ENCODE assay signal across 11 cellular contexts in genomic region chr17:37828313-37829124, GRCh38.
A peak's percentile ranks its signal among the peaks of the same experiment; 100 is the strongest.
DNase-seq lines count a peak whose midpoint lies in the region; ATAC-seq and TF ChIP-seq lines count a peak whose summit lies in the region.
"Had no signal": no experiment of that assay in that cellular context is flagged by ENCODE, and none has a peak within 500 bp of the region (broad histone marks: within the 10 kb centered on the region; RNA-seq: fewer than 3 reads in every experiment).

No MANE protein-coding gene starts in this region.

- no peaks in the 10 kb centered on the region for H3K9me3 ChIP-seq in T-helper 17 cell (ENCODE audit: control insufficient read depth, low read length, poor library complexity, severe bottlenecking)
- H3K9me3 ChIP-seq: heart right ventricle had no signal

- peak; percentile 82 for DNase-seq in SIG-M5 treated with dmso at 0.1 percent for 504 hours (lab: John Stamatoyannopoulos, UW; ENCODE audit: unreplicated experiment)
- no peak for DNase-seq in SIG-M5 (lab: John Stamatoyannopoulos, UW)
- DNase-seq in M059J (ENCODE audit: low read depth), result peak; percentile 51
- no peak for DNase-seq in activated T-helper 2 cell treated with anti-CD3 and anti-CD28 coated beads, Interferon-gamma antibody, Interleukin-2, Interleukin-4, amounts not matched to agents 10 μg/mL and 5 μg/mL and 100 μg/mL, durations not matched to agents 14 hours and 24 hours and 36 hours (ENCODE audit: low spot score)
- no peak for DNase-seq in glutamatergic neuron
- no peak for DNase-seq in T-helper 17 cell
- DNase-seq: 8988T, heart right ventricle, NCI-H2107 had no signal

- no peak overlapping the region for H3K4me3 Mint-ChIP-seq in activated T-helper 2 cell treated with anti-CD3 and anti-CD28 coated beads, Interferon-gamma antibody, Interleukin-2, Interleukin-4, amounts not matched to agents 10 μg/mL and 5 μg/mL and 100 μg/mL, durations not matched to agents 14 hours and 24 hours and 36 hours (ENCODE audit: low read depth)
- H3K4me3 Mint-ChIP-seq in nephron (no peak overlapping the region), glutamatergic neuron (ENCODE audit: unreplicated experiment) (no peak overlapping the region), T-helper 17 cell (no peak overlapping the region)

- no peaks in the 10 kb centered on the region for H3K36me3 Mint-ChIP-seq in activated T-helper 2 cell treated with anti-CD3 and anti-CD28 coated beads, Interferon-gamma antibody, Interleukin-2, Interleukin-4, amounts not matched to agents 10 μg/mL and 5 μg/mL and 100 μg/mL, durations not matched to agents 14 hours and 24 hours and 36 hours (ENCODE audit: low read depth)
- H3K36me3 Mint-ChIP-seq in nephron (ENCODE audit: low read depth) (no peaks in the 10 kb centered on the region), glutamatergic neuron (ENCODE audit: unreplicated experiment) (no peaks in the 10 kb centered on the region), T-helper 17 cell (ENCODE audit: low read depth) (peaks cover 2% of the 10 kb centered on the region)

- ATAC-seq in GM19351 (IDR thresholded peaks at IDR 0.05; ENCODE audit: unreplicated experiment) (no peak), T-helper 17 cell (no peak)

- no peaks in the 10 kb centered on the region for H3K27me3 Mint-ChIP-seq in activated T-helper 2 cell treated with anti-CD3 and anti-CD28 coated beads, Interferon-gamma antibody, Interleukin-2, Interleukin-4, amounts not matched to agents 10 μg/mL and 5 μg/mL and 100 μg/mL, durations not matched to agents 14 hours and 24 hours and 36 hours (ENCODE audit: low read depth)
- peaks cover 4% of the 10 kb centered on the region for H3K27me3 Mint-ChIP-seq in nephron (ENCODE audit: low read depth)
- H3K27me3 Mint-ChIP-seq in glutamatergic neuron (ENCODE audit: unreplicated experiment), result peaks cover under 1% of the 10 kb centered on the region
- peaks cover 75% of the 10 kb centered on the region for H3K27me3 Mint-ChIP-seq in T-helper 17 cell

- TF ChIP-seq CTCF in nephron (IDR thresholded peaks at IDR 0.05; ENCODE audit: unreplicated experiment in 3 of 3) (no peak), glutamatergic neuron (IDR thresholded peaks at IDR 0.05; ENCODE audit: partially characterized antibody, unreplicated experiment) (no peak)

- no peaks in the 10 kb centered on the region for H3K9me3 Mint-ChIP-seq in activated T-helper 2 cell treated with anti-CD3 and anti-CD28 coated beads, Interferon-gamma antibody, Interleukin-2, Interleukin-4, amounts not matched to agents 10 μg/mL and 5 μg/mL and 100 μg/mL, durations not matched to agents 14 hours and 24 hours and 36 hours
- H3K9me3 Mint-ChIP-seq in nephron (no peaks in the 10 kb centered on the region), glutamatergic neuron (ENCODE audit: unreplicated experiment) (peaks cover 1% of the 10 kb centered on the region)

- intact Hi-C loops in activated T-helper 2 cell treated with anti-CD3 and anti-CD28 coated beads, Interferon-gamma antibody, Interleukin-2, Interleukin-4, amounts not matched to agents 10 μg/mL and 5 μg/mL and 100 μg/mL, durations not matched to agents 14 hours and 24 hours and 36 hours (cut with micrococcal nuclease), result no loop called here

- H3K4me1 Mint-ChIP-seq in activated T-helper 2 cell treated with anti-CD3 and anti-CD28 coated beads, Interferon-gamma antibody, Interleukin-2, Interleukin-4, amounts not matched to agents 10 μg/mL and 5 μg/mL and 100 μg/mL, durations not matched to agents 14 hours and 24 hours and 36 hours (ENCODE audit: low read depth), result peaks cover 32% of the 10 kb centered on the region
- H3K4me1 Mint-ChIP-seq in nephron, result peaks cover 41% of the 10 kb centered on the region
- no peaks in the 10 kb centered on the region for H3K4me1 Mint-ChIP-seq in glutamatergic neuron (ENCODE audit: low read depth, unreplicated experiment)
- peaks cover 9% of the 10 kb centered on the region for H3K4me1 Mint-ChIP-seq in T-helper 17 cell

- H3K27ac Mint-ChIP-seq in activated T-helper 2 cell treated with anti-CD3 and anti-CD28 coated beads, Interferon-gamma antibody, Interleukin-2, Interleukin-4, amounts not matched to agents 10 μg/mL and 5 μg/mL and 100 μg/mL, durations not matched to agents 14 hours and 24 hours and 36 hours, result peak overlapping the region; percentile 75
- H3K27ac Mint-ChIP-seq in nephron (peak overlapping the region; percentile 7 to 89 (median 57)), glutamatergic neuron (ENCODE audit: unreplicated experiment) (no peak overlapping the region), T-helper 17 cell (no peak overlapping the region)

Comparison
In these comparisons a context has a peak if more than half of its experiments do, and no peak if none do; other contexts are left out.
1. DNase-seq: peak in SIG-M5 treated with dmso at 0.1 percent for 504 hours (single experiment) and M059J (single experiment); none in SIG-M5 (single experiment), activated T-helper 2 cell treated with anti-CD3 and anti-CD28 coated beads, Interferon-gamma antibody, Interleukin-2, Interleukin-4, amounts not matched to agents 10 μg/mL and 5 μg/mL and 100 μg/mL, durations not matched to agents 14 hours and 24 hours and 36 hours (single experiment), glutamatergic neuron (single experiment) and T-helper 17 cell (0 of 3).
2. H3K27ac Mint-ChIP-seq: peak in activated T-helper 2 cell treated with anti-CD3 and anti-CD28 coated beads, Interferon-gamma antibody, Interleukin-2, Interleukin-4, amounts not matched to agents 10 μg/mL and 5 μg/mL and 100 μg/mL, durations not matched to agents 14 hours and 24 hours and 36 hours (single experiment) and nephron (3 of 3); none in glutamatergic neuron (single experiment) and T-helper 17 cell (single experiment).